Comparison of ENCODE assay signal across 1 cellular context in genomic region chr10:49187044-49187484, GRCh38.
TF ChIP-seq lines count a peak whose summit lies in the region.

No MANE protein-coding gene starts in this region.

TF ChIP-seq in K562, 482 proteins besides CTCF, POLR2A, EP300 and RAD21 (continued from another document and continues in another):
- no peak for TF ChIP-seq ZBTB34 (CRISPR knock-in tag; IDR thresholded peaks at IDR 0.05)
- peak; percentile 67 for TF ChIP-seq SMAD4 (CRISPR knock-in tag; conservative IDR thresholded peaks at IDR 0.05)
- no peak for TF ChIP-seq NCOR1 (IDR thresholded peaks at IDR 0.05)
- no peak for TF ChIP-seq TAL1 (IDR thresholded peaks at IDR 0.05)
- no peak for TF ChIP-seq GABPB1 (CRISPR knock-in tag; IDR thresholded peaks at IDR 0.05)
- 0 out of 2 replicates have a peak, but pooled peaks have one; percentile 26 for TF ChIP-seq OTX1 (CRISPR knock-in tag; IDR thresholded peaks at IDR 0.05)
- TF ChIP-seq NCOA6 (IDR thresholded peaks at IDR 0.05), result no peak
- TF ChIP-seq KDM5B (IDR thresholded peaks at IDR 0.05; ENCODE audit: insufficient replicate concordance, low read depth, low read length), result peak; percentile 41
- peak in 1 of 3 experiments; percentile 34 for TF ChIP-seq YY1 (IDR thresholded peaks at IDR 0.05; ENCODE audit: borderline replicate concordance in 1 of 3, control insufficient read depth in 1 of 3, extremely low read depth in 1 of 3, insufficient read depth in 3 of 3, insufficient read length in 1 of 3, insufficient replicate concordance in 2 of 3, low read depth in 1 of 3, low read length in 2 of 3)
- TF ChIP-seq ZBTB17 (CRISPR knock-in tag; IDR thresholded peaks at IDR 0.05), result 0 out of 2 replicates have a peak, but pooled peaks have one; percentile 34
- TF ChIP-seq CTBP1 (IDR thresholded peaks at IDR 0.05; ENCODE audit: borderline replicate concordance), result peak; percentile 77
- 0 out of 2 replicates have a peak, but pooled peaks have one; percentile 52 for TF ChIP-seq ZNF592 (IDR thresholded peaks at IDR 0.05)
- TF ChIP-seq POU5F1 (IDR thresholded peaks at IDR 0.05; ENCODE audit: borderline replicate concordance, low read depth, low read length, partially characterized antibody), result no peak
- no peak for TF ChIP-seq TFAP4 (CRISPR knock-in tag; IDR thresholded peaks at IDR 0.05; ENCODE audit: borderline replicate concordance)
- 0 out of 2 replicates have a peak, but pooled peaks have one; percentile 4 for TF ChIP-seq PHTF2 (CRISPR knock-in tag; IDR thresholded peaks at IDR 0.05)
- no peak for TF ChIP-seq ZBTB5 (IDR thresholded peaks at IDR 0.05)
- peak; percentile 7; the same call in 1 of the 2 replicates for TF ChIP-seq FOXM1 (IDR thresholded peaks at IDR 0.05; ENCODE audit: low read depth)
- no peak for TF ChIP-seq FOXM1 (CRISPR knock-in tag; IDR thresholded peaks at IDR 0.05; ENCODE audit: low read depth)
- TF ChIP-seq TAF7 (tag; IDR thresholded peaks at IDR 0.05), result peak; percentile 38; the same call in 1 of the 2 replicates
- no peak for TF ChIP-seq MCM3 (IDR thresholded peaks at IDR 0.05)
- TF ChIP-seq MED1 (CRISPR knock-in tag; IDR thresholded peaks at IDR 0.05; ENCODE audit: borderline replicate concordance), result 0 out of 2 replicates have a peak, but pooled peaks have one; percentile 56
- TF ChIP-seq STAT6 (CRISPR knock-in tag; IDR thresholded peaks at IDR 0.05), result 0 out of 2 replicates have a peak, but pooled peaks have one; percentile 50
- peak; percentile 55; the same call in 1 of the 2 replicates for TF ChIP-seq RREB1 (CRISPR knock-in tag; IDR thresholded peaks at IDR 0.05)
- TF ChIP-seq FOS (IDR thresholded peaks at IDR 0.05; ENCODE audit: extremely low read depth, insufficient read length), result no peak
- no peak for TF ChIP-seq ILK (tag; IDR thresholded peaks at IDR 0.05; ENCODE audit: borderline replicate concordance, low read depth)
- peak; percentile 56 for TF ChIP-seq MEIS2 (IDR thresholded peaks at IDR 0.05; ENCODE audit: partially characterized antibody)
- no peak for TF ChIP-seq NUFIP1 (IDR thresholded peaks at IDR 0.05; ENCODE audit: partially characterized antibody)
- no peak for TF ChIP-seq HNRNPLL (IDR thresholded peaks at IDR 0.05; ENCODE audit: low read depth, low read length, poor library complexity, severe bottlenecking)
- peak in 1 of 2 experiments; percentile 31; a peak in 2 of 4 replicates for TF ChIP-seq MAZ (CRISPR knock-in tag; conservative IDR thresholded peaks at IDR 0.05 in 1 of 2, IDR thresholded peaks at IDR 0.05 in 1 of 2)
- TF ChIP-seq MLLT1 (IDR thresholded peaks at IDR 0.05), result peak in 1 of 2 experiments; percentile 33; a peak in 1 of 4 replicates
- 0 out of 2 replicates have a peak, but pooled peaks have one; percentile 61 for TF ChIP-seq ZNF696 (CRISPR knock-in tag; conservative IDR thresholded peaks at IDR 0.05)
- no peak for TF ChIP-seq ETV6 (IDR thresholded peaks at IDR 0.05; ENCODE audit: borderline replicate concordance in 1 of 2, low read depth in 2 of 2, low read length in 1 of 2)
- TF ChIP-seq ETV6 (CRISPR knock-in tag; IDR thresholded peaks at IDR 0.05; ENCODE audit: borderline replicate concordance), result no peak
- no peak for TF ChIP-seq SMAD3 (CRISPR knock-in tag; conservative IDR thresholded peaks at IDR 0.05)
- TF ChIP-seq CHAMP1 (IDR thresholded peaks at IDR 0.05), result no peak
- TF ChIP-seq DMBX1 (CRISPR knock-in tag; IDR thresholded peaks at IDR 0.05; ENCODE audit: borderline replicate concordance), result peak; percentile 71; the same call in 1 of the 2 replicates
